Comparison of ENCODE assay signal across 1 cellular context in the genomic region with DNA sequence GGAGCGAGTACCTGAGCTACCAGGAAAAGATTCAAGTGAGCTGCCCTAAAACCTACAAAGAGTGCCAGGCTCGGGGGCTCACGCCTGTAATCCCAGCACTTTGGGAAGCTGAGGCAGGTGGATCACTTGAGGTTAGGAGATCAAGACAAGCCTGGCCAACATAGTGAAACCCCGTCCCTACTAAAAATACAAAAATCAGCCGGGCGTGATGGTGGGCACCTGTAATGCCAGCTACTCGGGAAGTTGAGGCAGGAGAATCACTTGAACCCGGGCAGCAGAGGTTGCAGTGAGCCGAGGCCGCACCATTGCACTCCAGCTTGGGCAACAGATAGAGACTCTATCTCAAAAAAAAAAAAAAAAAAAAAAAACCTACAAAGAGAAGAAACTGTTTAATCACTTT.
A peak's percentile ranks its signal among the peaks of the same experiment; 100 is the strongest.
TF ChIP-seq lines count a peak whose summit lies in the region.

No MANE protein-coding gene starts in this region.

TF ChIP-seq in HepG2, 621 proteins besides CTCF, POLR2A, EP300 and RAD21:
- 0 out of 2 replicates have a peak, but pooled peaks have one; percentile 21 for TF ChIP-seq ZNF121 (CRISPR knock-in tag; IDR thresholded peaks at IDR 0.05)
